In genomic region chr22:38154563-38154915, GRCh38 we compare ENCODE assay signal across 1 cellular context. TPM values are rescaled to one million over a fixed set of nuclear protein-coding genes. Genes with fewer than 3 reads are reported as not detected.
"Had no signal": no experiment of that assay in that cellular context is flagged by ENCODE, and none has a peak within 500 bp of the region (broad histone marks: within the 10 kb centered on the region; RNA-seq: fewer than 3 reads in every experiment).

No MANE protein-coding gene starts in this region.

RNA-seq across cellular contexts. Expression of gene BAIAP2L2, which starts 44.1 kb away (rescaled TPM):
- total RNA-seq: ascending aorta had no signal
